Comparison of ENCODE assay signal across 1 cellular context in the genomic region with DNA sequence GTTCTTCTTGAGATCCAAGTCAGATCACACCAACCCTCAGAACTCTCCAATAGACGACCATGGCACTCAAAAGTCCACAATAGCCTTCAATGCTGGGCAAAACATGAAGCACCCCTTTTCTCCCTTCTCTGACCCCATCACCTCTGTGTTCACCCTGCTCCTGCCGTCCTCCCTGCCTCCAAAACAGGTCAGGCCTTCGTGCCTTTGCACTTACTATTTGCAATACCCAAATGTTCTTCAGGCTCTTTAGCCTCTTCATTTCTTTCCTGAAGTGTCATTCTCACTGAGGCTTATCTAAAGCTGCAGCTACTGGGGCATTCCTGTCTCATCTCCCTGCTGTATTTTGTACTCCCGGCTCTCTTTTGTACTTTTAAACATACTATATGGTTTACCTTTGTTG.
A peak's percentile ranks its signal among the peaks of the same experiment; 100 is the strongest.
TF ChIP-seq lines count a peak whose summit lies in the region.

No MANE protein-coding gene starts in this region.

TF ChIP-seq in K562, 482 proteins besides CTCF, POLR2A, EP300 and RAD21 (continued from another document and continues in another):
- TF ChIP-seq, protein P1, sequence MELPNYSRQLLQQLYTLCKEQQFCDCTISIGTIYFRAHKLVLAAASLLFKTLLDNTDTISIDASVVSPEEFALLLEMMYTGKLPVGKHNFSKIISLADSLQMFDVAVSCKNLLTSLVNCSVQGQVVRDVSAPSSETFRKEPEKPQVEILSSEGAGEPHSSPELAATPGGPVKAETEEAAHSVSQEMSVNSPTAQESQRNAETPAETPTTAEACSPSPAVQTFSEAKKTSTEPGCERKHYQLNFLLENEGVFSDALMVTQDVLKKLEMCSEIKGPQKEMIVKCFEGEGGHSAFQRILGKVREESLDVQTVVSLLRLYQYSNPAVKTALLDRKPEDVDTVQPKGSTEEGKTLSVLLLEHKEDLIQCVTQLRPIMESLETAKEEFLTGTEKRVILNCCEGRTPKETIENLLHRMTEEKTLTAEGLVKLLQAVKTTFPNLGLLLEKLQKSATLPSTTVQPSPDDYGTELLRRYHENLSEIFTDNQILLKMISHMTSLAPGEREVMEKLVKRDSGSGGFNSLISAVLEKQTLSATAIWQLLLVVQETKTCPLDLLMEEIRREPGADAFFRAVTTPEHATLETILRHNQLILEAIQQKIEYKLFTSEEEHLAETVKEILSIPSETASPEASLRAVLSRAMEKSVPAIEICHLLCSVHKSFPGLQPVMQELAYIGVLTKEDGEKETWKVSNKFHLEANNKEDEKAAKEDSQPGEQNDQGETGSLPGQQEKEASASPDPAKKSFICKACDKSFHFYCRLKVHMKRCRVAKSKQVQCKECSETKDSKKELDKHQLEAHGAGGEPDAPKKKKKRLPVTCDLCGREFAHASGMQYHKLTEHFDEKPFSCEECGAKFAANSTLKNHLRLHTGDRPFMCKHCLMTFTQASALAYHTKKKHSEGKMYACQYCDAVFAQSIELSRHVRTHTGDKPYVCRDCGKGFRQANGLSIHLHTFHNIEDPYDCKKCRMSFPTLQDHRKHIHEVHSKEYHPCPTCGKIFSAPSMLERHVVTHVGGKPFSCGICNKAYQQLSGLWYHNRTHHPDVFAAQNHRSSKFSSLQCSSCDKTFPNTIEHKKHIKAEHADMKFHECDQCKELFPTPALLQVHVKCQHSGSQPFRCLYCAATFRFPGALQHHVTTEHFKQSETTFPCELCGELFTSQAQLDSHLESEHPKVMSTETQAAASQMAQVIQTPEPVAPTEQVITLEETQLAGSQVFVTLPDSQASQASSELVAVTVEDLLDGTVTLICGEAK (IDR thresholded peaks at IDR 0.05): 0 out of 2 replicates have a peak, but pooled peaks have one; percentile 20
- TF ChIP-seq, protein P1 (CRISPR knock-in tag; IDR thresholded peaks at IDR 0.05): no peak
- TF ChIP-seq, protein P2, sequence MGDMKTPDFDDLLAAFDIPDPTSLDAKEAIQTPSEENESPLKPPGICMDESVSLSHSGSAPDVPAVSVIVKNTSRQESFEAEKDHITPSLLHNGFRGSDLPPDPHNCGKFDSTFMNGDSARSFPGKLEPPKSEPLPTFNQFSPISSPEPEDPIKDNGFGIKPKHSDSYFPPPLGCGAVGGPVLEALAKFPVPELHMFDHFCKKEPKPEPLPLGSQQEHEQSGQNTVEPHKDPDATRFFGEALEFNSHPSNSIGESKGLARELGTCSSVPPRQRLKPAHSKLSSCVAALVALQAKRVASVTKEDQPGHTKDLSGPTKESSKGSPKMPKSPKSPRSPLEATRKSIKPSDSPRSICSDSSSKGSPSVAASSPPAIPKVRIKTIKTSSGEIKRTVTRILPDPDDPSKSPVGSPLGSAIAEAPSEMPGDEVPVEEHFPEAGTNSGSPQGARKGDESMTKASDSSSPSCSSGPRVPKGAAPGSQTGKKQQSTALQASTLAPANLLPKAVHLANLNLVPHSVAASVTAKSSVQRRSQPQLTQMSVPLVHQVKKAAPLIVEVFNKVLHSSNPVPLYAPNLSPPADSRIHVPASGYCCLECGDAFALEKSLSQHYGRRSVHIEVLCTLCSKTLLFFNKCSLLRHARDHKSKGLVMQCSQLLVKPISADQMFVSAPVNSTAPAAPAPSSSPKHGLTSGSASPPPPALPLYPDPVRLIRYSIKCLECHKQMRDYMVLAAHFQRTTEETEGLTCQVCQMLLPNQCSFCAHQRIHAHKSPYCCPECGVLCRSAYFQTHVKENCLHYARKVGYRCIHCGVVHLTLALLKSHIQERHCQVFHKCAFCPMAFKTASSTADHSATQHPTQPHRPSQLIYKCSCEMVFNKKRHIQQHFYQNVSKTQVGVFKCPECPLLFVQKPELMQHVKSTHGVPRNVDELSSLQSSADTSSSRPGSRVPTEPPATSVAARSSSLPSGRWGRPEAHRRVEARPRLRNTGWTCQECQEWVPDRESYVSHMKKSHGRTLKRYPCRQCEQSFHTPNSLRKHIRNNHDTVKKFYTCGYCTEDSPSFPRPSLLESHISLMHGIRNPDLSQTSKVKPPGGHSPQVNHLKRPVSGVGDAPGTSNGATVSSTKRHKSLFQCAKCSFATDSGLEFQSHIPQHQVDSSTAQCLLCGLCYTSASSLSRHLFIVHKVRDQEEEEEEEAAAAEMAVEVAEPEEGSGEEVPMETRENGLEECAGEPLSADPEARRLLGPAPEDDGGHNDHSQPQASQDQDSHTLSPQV (IDR thresholded peaks at IDR 0.05): peak; percentile 45; the same call in 1 of the 2 replicates
- TF ChIP-seq, protein P3, sequence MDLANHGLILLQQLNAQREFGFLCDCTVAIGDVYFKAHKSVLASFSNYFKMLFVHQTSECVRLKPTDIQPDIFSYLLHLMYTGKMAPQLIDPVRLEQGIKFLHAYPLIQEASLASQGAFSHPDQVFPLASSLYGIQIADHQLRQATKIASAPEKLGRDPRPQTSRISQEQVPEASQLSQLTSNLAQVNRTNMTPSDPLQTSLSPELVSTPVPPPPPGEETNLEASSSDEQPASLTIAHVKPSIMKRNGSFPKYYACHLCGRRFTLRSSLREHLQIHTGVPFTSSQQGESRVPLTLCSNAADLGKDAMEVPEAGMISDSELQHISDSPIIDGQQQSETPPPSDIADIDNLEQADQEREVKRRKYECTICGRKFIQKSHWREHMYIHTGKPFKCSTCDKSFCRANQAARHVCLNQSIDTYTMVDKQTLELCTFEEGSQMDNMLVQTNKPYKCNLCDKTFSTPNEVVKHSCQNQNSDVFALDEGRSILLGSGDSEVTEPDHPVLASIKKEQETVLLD (IDR thresholded peaks at IDR 0.05): no peak
- TF ChIP-seq LEF1 (IDR thresholded peaks at IDR 0.05) (no peak), ARID1B (IDR thresholded peaks at IDR 0.05) (peak; percentile 83), ZKSCAN3 (CRISPR knock-in tag; IDR thresholded peaks at IDR 0.05) (no peak), MTA3 (IDR thresholded peaks at IDR 0.05; ENCODE audit: borderline replicate concordance) (0 out of 2 replicates have a peak, but pooled peaks have one; percentile 35), JUND (IDR thresholded peaks at IDR 0.05; ENCODE audit: borderline replicate concordance, low read depth, low read length) (no peak), JUND (tag; IDR thresholded peaks at IDR 0.05; ENCODE audit: borderline replicate concordance, low read depth, low read length) (peak; percentile 33; the same call in 1 of the 3 replicates), MYNN (IDR thresholded peaks at IDR 0.05) (peak; percentile 31; the same call in 1 of the 2 replicates), MYNN (CRISPR knock-in tag; IDR thresholded peaks at IDR 0.05) (no peak), CBFA2T3 (IDR thresholded peaks at IDR 0.05) (peak; percentile 66), RBFOX2 (IDR thresholded peaks at IDR 0.05; ENCODE audit: low read depth, low read length) (no peak), HDAC1 (IDR thresholded peaks at IDR 0.05) (0 out of 4 replicates have a peak, but pooled peaks of 1 of the 2 experiments have one; percentile 49), ZNF282 (CRISPR knock-in tag; IDR thresholded peaks at IDR 0.05) (no peak), MTA1 (IDR thresholded peaks at IDR 0.05; ENCODE audit: borderline replicate concordance) (0 out of 2 replicates have a peak, but pooled peaks have one; percentile 39), TAL1 (IDR thresholded peaks at IDR 0.05) (peak; percentile 59), HDGF (IDR thresholded peaks at IDR 0.05) (peak; percentile 85; the same call in 1 of the 2 replicates), BCOR (IDR thresholded peaks at IDR 0.05) (peak; percentile 55; the same call in 1 of the 2 replicates), SMARCA4 (IDR thresholded peaks at IDR 0.05) (peak; percentile 76), RFX7 (CRISPR knock-in tag; IDR thresholded peaks at IDR 0.05) (no peak), L3MBTL2 (IDR thresholded peaks at IDR 0.05) (0 out of 2 replicates have a peak, but pooled peaks have one; percentile 35), ZNF445 (CRISPR knock-in tag; IDR thresholded peaks at IDR 0.05; ENCODE audit: low read depth) (no peak), POLR2AphosphoS5 (IDR thresholded peaks at IDR 0.05; ENCODE audit: control insufficient read depth, insufficient read depth, low read depth, low read length) (peak; percentile 64; the same call in 1 of the 2 replicates), CXXC5 (CRISPR knock-in tag; IDR thresholded peaks at IDR 0.05) (peak; percentile 40), SMARCB1 (IDR thresholded peaks at IDR 0.05; ENCODE audit: insufficient read length, low read depth) (no peak), DPF2 (IDR thresholded peaks at IDR 0.05) (peak; percentile 83), POLR2B (IDR thresholded peaks at IDR 0.05; ENCODE audit: low read depth, partially characterized antibody) (peak; percentile 48), NR2F6 (CRISPR knock-in tag; IDR thresholded peaks at IDR 0.05) (no peak), FOXM1 (IDR thresholded peaks at IDR 0.05; ENCODE audit: low read depth) (0 out of 2 replicates have a peak, but pooled peaks have one; percentile 15), FOXM1 (CRISPR knock-in tag; IDR thresholded peaks at IDR 0.05; ENCODE audit: low read depth) (no peak), ZFPM2 (CRISPR knock-in tag; IDR thresholded peaks at IDR 0.05) (no peak), NCOA4 (IDR thresholded peaks at IDR 0.05; ENCODE audit: partially characterized antibody) (no peak), TCF3 (CRISPR knock-in tag; IDR thresholded peaks at IDR 0.05) (peak; percentile 71), SNRNP70 (optimal IDR thresholded peaks at IDR 0.05; ENCODE audit: low read depth, low read length) (no peak), MTA2 (IDR thresholded peaks at IDR 0.05; ENCODE audit: low read depth) (no peak), ETV5 (CRISPR knock-in tag; IDR thresholded peaks at IDR 0.05; ENCODE audit: low read depth) (peak; percentile 51; the same call in 1 of the 2 replicates), TOE1 (IDR thresholded peaks at IDR 0.05; ENCODE audit: borderline replicate concordance) (peak; percentile 46; the same call in 1 of the 2 replicates), TOE1 (CRISPR knock-in tag; IDR thresholded peaks at IDR 0.05; ENCODE audit: borderline replicate concordance, low read depth) (no peak), TRIM28 (IDR thresholded peaks at IDR 0.05) (peak; percentile 57)
- TF ChIP-seq, protein P4, sequence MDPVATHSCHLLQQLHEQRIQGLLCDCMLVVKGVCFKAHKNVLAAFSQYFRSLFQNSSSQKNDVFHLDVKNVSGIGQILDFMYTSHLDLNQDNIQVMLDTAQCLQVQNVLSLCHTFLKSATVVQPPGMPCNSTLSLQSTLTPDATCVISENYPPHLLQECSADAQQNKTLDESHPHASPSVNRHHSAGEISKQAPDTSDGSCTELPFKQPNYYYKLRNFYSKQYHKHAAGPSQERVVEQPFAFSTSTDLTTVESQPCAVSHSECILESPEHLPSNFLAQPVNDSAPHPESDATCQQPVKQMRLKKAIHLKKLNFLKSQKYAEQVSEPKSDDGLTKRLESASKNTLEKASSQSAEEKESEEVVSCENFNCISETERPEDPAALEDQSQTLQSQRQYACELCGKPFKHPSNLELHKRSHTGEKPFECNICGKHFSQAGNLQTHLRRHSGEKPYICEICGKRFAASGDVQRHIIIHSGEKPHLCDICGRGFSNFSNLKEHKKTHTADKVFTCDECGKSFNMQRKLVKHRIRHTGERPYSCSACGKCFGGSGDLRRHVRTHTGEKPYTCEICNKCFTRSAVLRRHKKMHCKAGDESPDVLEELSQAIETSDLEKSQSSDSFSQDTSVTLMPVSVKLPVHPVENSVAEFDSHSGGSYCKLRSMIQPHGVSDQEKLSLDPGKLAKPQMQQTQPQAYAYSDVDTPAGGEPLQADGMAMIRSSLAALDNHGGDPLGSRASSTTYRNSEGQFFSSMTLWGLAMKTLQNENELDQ (CRISPR knock-in tag; IDR thresholded peaks at IDR 0.05; ENCODE audit: borderline replicate concordance): no peak
- TF ChIP-seq, protein P5, sequence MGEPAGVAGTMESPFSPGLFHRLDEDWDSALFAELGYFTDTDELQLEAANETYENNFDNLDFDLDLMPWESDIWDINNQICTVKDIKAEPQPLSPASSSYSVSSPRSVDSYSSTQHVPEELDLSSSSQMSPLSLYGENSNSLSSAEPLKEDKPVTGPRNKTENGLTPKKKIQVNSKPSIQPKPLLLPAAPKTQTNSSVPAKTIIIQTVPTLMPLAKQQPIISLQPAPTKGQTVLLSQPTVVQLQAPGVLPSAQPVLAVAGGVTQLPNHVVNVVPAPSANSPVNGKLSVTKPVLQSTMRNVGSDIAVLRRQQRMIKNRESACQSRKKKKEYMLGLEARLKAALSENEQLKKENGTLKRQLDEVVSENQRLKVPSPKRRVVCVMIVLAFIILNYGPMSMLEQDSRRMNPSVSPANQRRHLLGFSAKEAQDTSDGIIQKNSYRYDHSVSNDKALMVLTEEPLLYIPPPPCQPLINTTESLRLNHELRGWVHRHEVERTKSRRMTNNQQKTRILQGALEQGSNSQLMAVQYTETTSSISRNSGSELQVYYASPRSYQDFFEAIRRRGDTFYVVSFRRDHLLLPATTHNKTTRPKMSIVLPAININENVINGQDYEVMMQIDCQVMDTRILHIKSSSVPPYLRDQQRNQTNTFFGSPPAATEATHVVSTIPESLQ (CRISPR knock-in tag; IDR thresholded peaks at IDR 0.05): no peak
- TF ChIP-seq, protein P6, sequence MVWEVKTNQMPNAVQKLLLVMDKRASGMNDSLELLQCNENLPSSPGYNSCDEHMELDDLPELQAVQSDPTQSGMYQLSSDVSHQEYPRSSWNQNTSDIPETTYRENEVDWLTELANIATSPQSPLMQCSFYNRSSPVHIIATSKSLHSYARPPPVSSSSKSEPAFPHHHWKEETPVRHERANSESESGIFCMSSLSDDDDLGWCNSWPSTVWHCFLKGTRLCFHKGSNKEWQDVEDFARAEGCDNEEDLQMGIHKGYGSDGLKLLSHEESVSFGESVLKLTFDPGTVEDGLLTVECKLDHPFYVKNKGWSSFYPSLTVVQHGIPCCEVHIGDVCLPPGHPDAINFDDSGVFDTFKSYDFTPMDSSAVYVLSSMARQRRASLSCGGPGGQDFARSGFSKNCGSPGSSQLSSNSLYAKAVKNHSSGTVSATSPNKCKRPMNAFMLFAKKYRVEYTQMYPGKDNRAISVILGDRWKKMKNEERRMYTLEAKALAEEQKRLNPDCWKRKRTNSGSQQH (CRISPR knock-in tag; IDR thresholded peaks at IDR 0.05): no peak
